Comparison of ENCODE assay signal across 8 cellular contexts in genomic region chr2:47072018-47072691, GRCh38.
DNase-seq lines count a peak whose midpoint lies in the region; ATAC-seq and TF ChIP-seq lines count a peak whose summit lies in the region.

No MANE protein-coding gene starts in this region.

- no peak overlapping the region for H3K4me3 ChIP-seq in CD8-positive, alpha-beta memory T cell (ENCODE audit: low read length)
- H3K4me3 ChIP-seq in thoracic aorta: peak overlapping the region; percentile 2

- POLR2A ChIA-PET in CD8-positive, alpha-beta memory T cell (lab: Charles Lee): no interaction called here

- H3K27ac Mint-ChIP-seq in CD8-positive, alpha-beta memory T cell: peak overlapping the region; percentile 24 to 95 (median 90)

- no peaks in the 10 kb centered on the region for H3K27me3 ChIP-seq in CD8-positive, alpha-beta memory T cell (ENCODE audit: insufficient read depth, low read length, poor library complexity, severe bottlenecking)
- no peaks in the 10 kb centered on the region for H3K27me3 ChIP-seq in thoracic aorta (replicated peaks; ENCODE audit: insufficient read depth)

- no peaks in the 10 kb centered on the region for H3K9me3 ChIP-seq in CD8-positive, alpha-beta memory T cell (ENCODE audit: low read length)
- H3K9me3 ChIP-seq in thoracic aorta: no peaks in the 10 kb centered on the region

- peak overlapping the region in 1 of 7 donors; percentile 51 for H3K4me3 Mint-ChIP-seq in CD8-positive, alpha-beta memory T cell

- no peak overlapping the region for H3K27ac ChIP-seq in CD8-positive, alpha-beta memory T cell (ENCODE audit: low read depth, low read length)
- H3K27ac ChIP-seq in thoracic aorta: peak overlapping the region; percentile 95 to 99

- peak; percentile 59 for TF ChIP-seq CTCF in thoracic aorta (IDR thresholded peaks at IDR 0.05)

- H3K27me3 Mint-ChIP-seq in CD8-positive, alpha-beta memory T cell: no peaks in the 10 kb centered on the region

- H3K36me3 ChIP-seq in CD8-positive, alpha-beta memory T cell (ENCODE audit: insufficient read depth, low read length): no peaks in the 10 kb centered on the region
- no peaks in the 10 kb centered on the region for H3K36me3 ChIP-seq in thoracic aorta

- no peak for DNase-seq in CD8-positive, alpha-beta memory T cell
- DNase-seq in MV-4-11 (lab: John Stamatoyannopoulos, UW): peak; percentile 90
- peak; percentile 96 for DNase-seq in cerebellar cortex (ENCODE audit: low spot score)
- DNase-seq in medulla oblongata (ENCODE audit: extremely low spot score): peak; percentile 87
- peak; percentile 77 for DNase-seq in thoracic aorta (ENCODE audit: low spot score)
- DNase-seq in RPMI8226: no peak
- DNase-seq in activated CD4-positive, alpha-beta T cell treated with anti-CD3 and anti-CD28 coated beads, Interleukin-2, amount 50 U/mL, for 4 hours: no peak

- H3K9me3 Mint-ChIP-seq in CD8-positive, alpha-beta memory T cell: no peaks in the 10 kb centered on the region

- CTCF ChIA-PET in CD8-positive, alpha-beta memory T cell (lab: Charles Lee): interaction anchor here (1.5 kb wide), 1 partner anchor 10 kb away, joined by 3 read pairs; no protein-coding TSS in a partner anchor

- ATAC-seq in thoracic aorta (ENCODE audit: insufficient number of reproducible peaks, low FRiP score, low read depth): peak; percentile 27
- ATAC-seq in GM21825 (IDR thresholded peaks at IDR 0.05; ENCODE audit: unreplicated experiment): no peak

- H3K36me3 Mint-ChIP-seq in CD8-positive, alpha-beta memory T cell: peaks cover 0 to 53% (median 12%) of the 10 kb centered on the region in 3 donors

- peaks cover 34% of the 10 kb centered on the region for H3K4me1 ChIP-seq in CD8-positive, alpha-beta memory T cell (ENCODE audit: insufficient read depth, low read length)
- peaks cover 64 to 84% of the 10 kb centered on the region in 2 donors for H3K4me1 ChIP-seq in thoracic aorta (ENCODE audit: control insufficient read depth in 1 of 2, low read depth in 2 of 2)

- H3K4me1 Mint-ChIP-seq in CD8-positive, alpha-beta memory T cell: peaks cover 29 to 50% (median 50%) of the 10 kb centered on the region in 3 donors

Comparison
In these comparisons a context has a peak if more than half of its experiments do, and no peak if none do; other contexts are left out.
1. DNase-seq: peak in MV-4-11 (single experiment), cerebellar cortex (single experiment), medulla oblongata (single experiment) and thoracic aorta (single experiment); none in CD8-positive, alpha-beta memory T cell (0 of 5), RPMI8226 (single experiment) and activated CD4-positive, alpha-beta T cell treated with anti-CD3 and anti-CD28 coated beads, Interleukin-2, amount 50 U/mL, for 4 hours (0 of 2).